ENCODE assay signal across 20 cellular contexts in genomic region chr14:65878586-65878985, GRCh38.
"Had no signal": no experiment of that assay in that cellular context is flagged by ENCODE, and none has a peak within 500 bp of the region (broad histone marks: within the 10 kb centered on the region; RNA-seq: fewer than 3 reads in every experiment).

No MANE protein-coding gene starts in this region.

- H3K27ac Mint-ChIP-seq: dendritic cell treated with granulocyte-macrophage colony-stimulating factor and Interleukin-4, amounts not matched to agents 40 ng/mL and 50 ng/mL, for 4 days; memory B cell; neural progenitor cell had no signal

- H3K27ac ChIP-seq: esophagus squamous epithelium, gastroesophageal sphincter, left ventricle myocardium inferior, lower lobe of right lung, neural progenitor cell, ovary, right atrium auricular region, stomach had no signal

- H3K9me3 ChIP-seq: esophagus squamous epithelium, lower lobe of right lung, ovary had no signal

- H3K4me3 ChIP-seq: esophagus squamous epithelium, gastroesophageal sphincter, left ventricle myocardium inferior, lower lobe of right lung, neural progenitor cell, ovary, right atrium auricular region, stomach had no signal

- H3K27me3 ChIP-seq: esophagus squamous epithelium, neural progenitor cell, ovary, right atrium auricular region, stomach had no signal

- ATAC-seq: effector memory CD8-positive, alpha-beta T cell; gastroesophageal sphincter had no signal

- H3K4me3 Mint-ChIP-seq: dendritic cell treated with granulocyte-macrophage colony-stimulating factor and Interleukin-4, amounts not matched to agents 40 ng/mL and 50 ng/mL, for 4 days; effector memory CD8-positive, alpha-beta T cell; memory B cell; neural progenitor cell had no signal

- H3K9me3 Mint-ChIP-seq: effector memory CD8-positive, alpha-beta T cell; natural killer cell treated with Interleukin-12 subunit alpha and Interleukin-12 subunit beta and Interleukin-15 and Interleukin-18, amount 100 ng/mL, for 72 hours had no signal

- H3K36me3 Mint-ChIP-seq: memory B cell, neural progenitor cell had no signal

- H3K27me3 Mint-ChIP-seq: dendritic cell treated with granulocyte-macrophage colony-stimulating factor and Interleukin-4, amounts not matched to agents 40 ng/mL and 50 ng/mL, for 4 days; effector memory CD8-positive, alpha-beta T cell; natural killer cell treated with Interleukin-12 subunit alpha and Interleukin-12 subunit beta and Interleukin-15 and Interleukin-18, amount 100 ng/mL, for 72 hours had no signal

- H3K36me3 ChIP-seq: esophagus squamous epithelium, gastroesophageal sphincter, left ventricle myocardium inferior, lower lobe of right lung, neural progenitor cell, ovary, right atrium auricular region, stomach had no signal

- H3K4me1 ChIP-seq: gastroesophageal sphincter, left ventricle myocardium inferior, lower lobe of right lung, neural progenitor cell, right atrium auricular region, stomach had no signal

- DNase-seq: effector memory CD8-positive, alpha-beta T cell; esophagus squamous epithelium; glutamatergic neuron; kidney; left cardiac atrium; left ventricle myocardium inferior; lower lobe of right lung; midbrain; nucleus accumbens; ovary; small intestine; stimulated activated CD4-positive, alpha-beta T cell treated with anti-CD3 and anti-CD28 coated beads, Interleukin-12 subunit alpha, Interleukin-12 subunit beta, amount 100 ng/mL, for 4 hours; stimulated activated naive CD4-positive, alpha-beta T cell; stomach had no signal

- H3K4me1 Mint-ChIP-seq: memory B cell, neural progenitor cell had no signal
